Comparison of ENCODE assay signal across 23 cellular contexts in the genomic region with DNA sequence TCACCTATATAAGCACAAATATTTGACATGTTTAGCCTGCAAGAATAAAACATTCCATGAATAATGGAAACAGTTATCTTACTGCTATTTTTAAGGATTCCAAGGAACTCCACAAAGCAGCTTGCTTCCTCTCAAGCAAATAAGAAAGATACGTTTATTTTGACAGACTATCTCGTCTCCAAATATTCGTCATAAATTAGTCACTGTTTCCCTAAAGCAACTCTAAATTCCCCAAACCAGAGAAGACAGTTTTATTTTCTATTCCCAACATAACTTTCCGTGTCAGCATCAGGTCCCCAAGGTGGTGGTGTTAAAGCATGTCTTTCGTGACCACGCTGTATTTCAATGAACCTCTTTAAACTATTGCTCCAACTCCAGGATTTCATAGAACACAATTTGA. TPM values are rescaled to one million over a fixed set of nuclear protein-coding genes. Genes with fewer than 3 reads are reported as not detected.
"Had no signal": no experiment of that assay in that cellular context is flagged by ENCODE, and none has a peak within 500 bp of the region (broad histone marks: within the 10 kb centered on the region; RNA-seq: fewer than 3 reads in every experiment).

No MANE protein-coding gene starts in this region.

- H3K9me3 ChIP-seq: ascending aorta, breast epithelium, esophagus squamous epithelium, thyroid gland had no signal

- H3K27ac ChIP-seq: ascending aorta, breast epithelium, coronary artery, esophagus squamous epithelium, foreskin keratinocyte, parathyroid adenoma, thyroid gland, WERI-Rb-1 had no signal

- H3K36me3 ChIP-seq: ascending aorta, breast epithelium, esophagus squamous epithelium, thyroid gland, WERI-Rb-1 had no signal

- ATAC-seq: activated CD8-positive, alpha-beta memory T cell treated with anti-CD3 and anti-CD28 coated beads, Interleukin-2, amount 10 ng/mL, durations not matched to agents 7 days and 5 days; activated CD8-positive, alpha-beta T cell treated with anti-CD3 and anti-CD28 coated beads for 36 hours; foreskin keratinocyte; natural killer cell treated with Interleukin-12 subunit alpha and Interleukin-12 subunit beta and Interleukin-15 and Interleukin-18, amount 100 ng/mL, for 72 hours; stimulated activated naive CD8-positive, alpha-beta T cell treated with anti-CD3 and anti-CD28 coated beads, Interleukin-15, Interleukin-2, amounts not matched to agents 100 U/mL and 50 U/mL, for 24 hours had no signal

- H3K4me3 ChIP-seq: ascending aorta, breast epithelium, coronary artery, esophagus squamous epithelium, thyroid gland had no signal

- H3K27me3 ChIP-seq: ascending aorta, breast epithelium, esophagus squamous epithelium, foreskin keratinocyte, thyroid gland had no signal

- H3K4me1 ChIP-seq: ascending aorta, breast epithelium, esophagus squamous epithelium, parathyroid adenoma, thyroid gland had no signal

- DNase-seq: activated CD4-positive, alpha-beta T cell treated with anti-CD3 and anti-CD28 coated beads, Interleukin-2, amount 10 ng/mL, durations not matched to agents 7 days and 5 days; activated CD4-positive, CD25-positive, alpha-beta regulatory T cell treated with anti-CD3 and anti-CD28 coated beads, Interleukin-2, amount 50 U/mL, for 72 hours; activated CD8-positive, alpha-beta memory T cell treated with anti-CD3 and anti-CD28 coated beads, Interleukin-2, amount 10 ng/mL, durations not matched to agents 7 days and 5 days; activated CD8-positive, alpha-beta T cell treated with anti-CD3 and anti-CD28 coated beads for 36 hours; activated gamma-delta T cell treated with Interleukin-2 at 50 U/mL for 16 hours; activated T-cell treated with anti-CD3 and anti-CD28 coated beads for 4 hours; esophagus squamous epithelium; glutamatergic neuron; hypothalamus; midbrain; right cardiac atrium; stimulated activated CD4-positive, alpha-beta T cell treated with anti-CD3 and anti-CD28 coated beads, Interleukin-12 subunit alpha, Interleukin-12 subunit beta, amount 100 ng/mL, for 4 hours; stimulated activated CD4-positive, alpha-beta T cell treated with anti-CD3 and anti-CD28 coated beads, Interleukin-4, amount 100 ng/mL, for 4 hours; stimulated activated naive CD8-positive, alpha-beta T cell treated with anti-CD3 and anti-CD28 coated beads, Interleukin-15, Interleukin-2, amounts not matched to agents 100 U/mL and 50 U/mL, for 24 hours; thyroid gland; WERI-Rb-1 had no signal

- H2AFZ ChIP-seq: parathyroid adenoma had no signal

- H3K79me2 ChIP-seq: parathyroid adenoma had no signal

RNA-seq across cellular contexts. Expression of a gene that starts 24.3 kb away (rescaled TPM):
- total RNA-seq: activated CD4-positive, alpha-beta T cell treated with anti-CD3 and anti-CD28 coated beads, Interleukin-2, amount 10 ng/mL, durations not matched to agents 7 days and 5 days; activated CD8-positive, alpha-beta memory T cell treated with anti-CD3 and anti-CD28 coated beads, Interleukin-2, amount 10 ng/mL, durations not matched to agents 7 days and 5 days; activated CD8-positive, alpha-beta T cell treated with anti-CD3 and anti-CD28 coated beads for 36 hours; natural killer cell treated with Interleukin-12 subunit alpha and Interleukin-12 subunit beta and Interleukin-15 and Interleukin-18, amount 100 ng/mL, for 72 hours; T-helper 2 cell treated with Interferon-gamma antibody and Interleukin-4, amounts not matched to agents 100 ng/mL and 5 ng/mL, for 36 hours had no signal
